Comparison of ENCODE assay signal across 18 cellular contexts in genomic region chr13:45398862-45399261, GRCh38. TPM values are rescaled to one million over a fixed set of nuclear protein-coding genes. Genes with fewer than 3 reads are reported as not detected.
A peak's percentile ranks its signal among the peaks of the same experiment; 100 is the strongest.
DNase-seq lines count a peak whose midpoint lies in the region; ATAC-seq, FAIRE-seq and TF ChIP-seq lines count a peak whose summit lies in the region.
"Had no signal": no experiment of that assay in that cellular context is flagged by ENCODE, and none has a peak within 500 bp of the region (broad histone marks: within the 10 kb centered on the region; RNA-seq: fewer than 3 reads in every experiment).

No MANE protein-coding gene starts in this region.

- no peak overlapping the region for H3K4me3 Mint-ChIP-seq in activated naive CD4-positive, alpha-beta T cell treated with anti-CD3 and anti-CD28 coated beads, Interleukin-2, amount 10 ng/mL, durations not matched to agents 7 days and 5 days

- TF ChIP-seq CTCF in psoas muscle (IDR thresholded peaks at IDR 0.05) (no peak), D721Med (IDR thresholded peaks at IDR 0.05; ENCODE audit: insufficient read depth, missing control alignments) (no peak)

- no peaks in the 10 kb centered on the region for H3K9me3 ChIP-seq in psoas muscle
- H3K9me3 ChIP-seq: gastrocnemius medialis, HAP-1, neutrophil had no signal

- no peak for ATAC-seq in psoas muscle
- ATAC-seq in GM21619 (IDR thresholded peaks at IDR 0.05; ENCODE audit: unreplicated experiment) = no peak
- ATAC-seq: gastrocnemius medialis, sciatic nerve had no signal

- WGBS in psoas muscle, 3 donors = 80 to 90% (median 87%) methylated on average over 4 of the region's 4 CpGs

- H3K9me3 Mint-ChIP-seq in activated naive CD4-positive, alpha-beta T cell treated with anti-CD3 and anti-CD28 coated beads, Interleukin-2, amount 10 ng/mL, durations not matched to agents 7 days and 5 days = peaks cover 4% of the 10 kb centered on the region

- intact Hi-C loops in psoas muscle (cut with DNase I) = loop anchor here in 1 of 2 donors (5.0 kb wide), 1 partner anchor 37 kb away; no protein-coding TSS in a partner anchor

- peak overlapping the region; percentile 28 for H3K27ac ChIP-seq in psoas muscle
- H3K27ac ChIP-seq: KMS-11, neutrophil, WERI-Rb-1 had no signal

- CTCF ChIA-PET in activated naive CD4-positive, alpha-beta T cell treated with anti-CD3 and anti-CD28 coated beads, Interleukin-2, amount 10 ng/mL, durations not matched to agents 7 days and 5 days (lab: Charles Lee) = interaction anchor here (0.9 to 2.8 kb wide), 5 partner anchors 14 to 31 kb away, joined by 3 to 13 read pairs (median 5); no protein-coding TSS in a partner anchor

- H3K4me1 ChIP-seq in psoas muscle = peaks cover 39% of the 10 kb centered on the region
- H3K4me1 ChIP-seq: HAP-1 had no signal

- H3K27me3 ChIP-seq in psoas muscle (ENCODE audit: insufficient read depth in 3 of 3, low read length in 2 of 3) = no peaks in the 10 kb centered on the region
- H3K27me3 ChIP-seq: gastrocnemius medialis, neutrophil had no signal

- peak overlapping the region; percentile 83 for H3K27ac Mint-ChIP-seq in activated naive CD4-positive, alpha-beta T cell treated with anti-CD3 and anti-CD28 coated beads, Interleukin-2, amount 10 ng/mL, durations not matched to agents 7 days and 5 days

- DNase-seq in activated T-cell treated with anti-CD3 and anti-CD28 coated beads for 1 hour (ENCODE audit: low read depth) (peak; percentile 19), activated T-cell treated with anti-CD3 and anti-CD28 coated beads for 4 hours (no peak), T-helper 9 cell (peak; percentile 27), psoas muscle (no peak), D721Med (ENCODE audit: insufficient read length, low spot score) (no peak), cerebellar cortex (ENCODE audit: low spot score) (no peak)
- peak; percentile 66 for DNase-seq in activated naive CD4-positive, alpha-beta T cell treated with anti-CD3 and anti-CD28 coated beads, Interleukin-2, amount 10 ng/mL, durations not matched to agents 7 days and 5 days
- DNase-seq: caudate nucleus, mesenchymal stem cell, NCI-H1105, NCI-H226, WERI-Rb-1 had no signal

- no peaks in the 10 kb centered on the region for H3K27me3 Mint-ChIP-seq in activated naive CD4-positive, alpha-beta T cell treated with anti-CD3 and anti-CD28 coated beads, Interleukin-2, amount 10 ng/mL, durations not matched to agents 7 days and 5 days

- H3K4me1 Mint-ChIP-seq in activated naive CD4-positive, alpha-beta T cell treated with anti-CD3 and anti-CD28 coated beads, Interleukin-2, amount 10 ng/mL, durations not matched to agents 7 days and 5 days = peaks cover 66% of the 10 kb centered on the region

- FAIRE-seq in D721Med (lab: Jason Lieb, UNC) = no peak

- H3K36me3 Mint-ChIP-seq in activated naive CD4-positive, alpha-beta T cell treated with anti-CD3 and anti-CD28 coated beads, Interleukin-2, amount 10 ng/mL, durations not matched to agents 7 days and 5 days = peaks cover 62% of the 10 kb centered on the region

- no peak overlapping the region for H3K4me3 ChIP-seq in psoas muscle
- H3K4me3 ChIP-seq: gastrocnemius medialis, HAP-1 had no signal

- peaks cover 0 to 58% of the 10 kb centered on the region in 2 donors for H3K36me3 ChIP-seq in psoas muscle (ENCODE audit: insufficient read depth in 1 of 2, low read depth in 1 of 2)
- H3K36me3 ChIP-seq: WERI-Rb-1 had no signal

RNA-seq across cellular contexts. Expression of gene SLC25A30, which starts 19.3 kb away (rescaled TPM):
- total RNA-seq in psoas muscle = 10 to 100 TPM; 21.7 to 69.8 (median 53.4) TPM
- polyA plus RNA-seq in psoas muscle = 10 to 100 TPM in 2 of 3 donors, 1 to 10 TPM in 1; 6.2 to 42.8 (median 19.3) TPM

RNA-seq across cellular contexts. Expression of gene TPT1, which starts 57.9 kb away (rescaled TPM):
- total RNA-seq in psoas muscle = over 10,000 TPM in 3 of 4 donors, 1,000 to 10,000 TPM in 1; 7,807 to 12,417 (median 11,452) TPM
- polyA plus RNA-seq in psoas muscle = over 10,000 TPM; 17,732 to 19,074 (median 18,570) TPM

Comparison
In these comparisons a context has a peak if more than half of its experiments do, and no peak if none do; other contexts are left out.
1. DNase-seq: peak in activated T-cell treated with anti-CD3 and anti-CD28 coated beads for 1 hour (single experiment), T-helper 9 cell (single experiment) and activated naive CD4-positive, alpha-beta T cell treated with anti-CD3 and anti-CD28 coated beads, Interleukin-2, amount 10 ng/mL, durations not matched to agents 7 days and 5 days (single experiment); none in activated T-cell treated with anti-CD3 and anti-CD28 coated beads for 4 hours (single experiment), psoas muscle (0 of 2), D721Med (single experiment) and cerebellar cortex (single experiment).